26 cellular contexts compared by ENCODE assay signal in genomic region chr6:93013054-93013453, GRCh38.
DNase-seq lines count a peak whose midpoint lies in the region; ATAC-seq, FAIRE-seq and TF ChIP-seq lines count a peak whose summit lies in the region.
"Had no signal": no experiment of that assay in that cellular context is flagged by ENCODE, and none has a peak within 500 bp of the region (broad histone marks: within the 10 kb centered on the region; RNA-seq: fewer than 3 reads in every experiment).

No MANE protein-coding gene starts in this region.

- intact Hi-C loops in IMR-90 (cut with micrococcal nuclease) (no loop called here), K562 (cut with micrococcal nuclease) (no loop called here), lower lobe of right lung (cut with DNase I) (no loop called here)

- H3K4ac ChIP-seq in IMR-90 (ENCODE audit: low read depth, low read length): no peak overlapping the region

- no peak overlapping the region for H4K91ac ChIP-seq in IMR-90 (ENCODE audit: insufficient read depth, low read depth, low read length)

- no peak overlapping the region for H2BK120ac ChIP-seq in IMR-90 (ENCODE audit: low read depth, low read length)

- H2AK5ac ChIP-seq in IMR-90 (ENCODE audit: low read depth, low read length): no peak overlapping the region

- DNase-seq in A549 (ENCODE audit: low read depth in 1 of 2, low spot score in 1 of 2): no peak
- no peak for DNase-seq in IMR-90
- no peak for DNase-seq in K562 (ENCODE audit: extremely low read depth in 1 of 4, low spot score in 3 of 4)
- DNase-seq in lower lobe of right lung: no peak
- DNase-seq: 8988T; AML-193; Caco-2; Calu3; CD4-positive, alpha-beta T cell; CD8-positive, alpha-beta T cell; DMS153; DMS53; DMS79; DND-41; EL; GDM1 had no signal

- in situ Hi-C loops in IMR-90 (cut with MboI; ENCODE audit: low sequenced_read_pairs): no loop called here
- in situ Hi-C loops in K562 (cut with MboI): no loop called here

- H3K79me1 ChIP-seq in IMR-90 (ENCODE audit: low read depth in 1 of 2, low read length in 2 of 2): no peaks in the 10 kb centered on the region

- H2AFZ ChIP-seq in IMR-90 (replicated peaks; ENCODE audit: low read length, poor library complexity): no peak overlapping the region
- H2AFZ ChIP-seq in K562 (ENCODE audit: low read depth, low read length): no peak overlapping the region
- peak overlapping the region; percentile 48 for H2AFZ ChIP-seq in parathyroid adenoma

- no peak overlapping the region for H3K4me3 ChIP-seq in A549
- no peak overlapping the region for H3K4me3 ChIP-seq in IMR-90 (ENCODE audit: insufficient read depth, low read depth, low read length)
- H3K4me3 ChIP-seq in K562: no peak overlapping the region
- no peak overlapping the region for H3K4me3 ChIP-seq in parathyroid adenoma (ENCODE audit: low read depth, low read length)
- no peak overlapping the region for H3K4me3 ChIP-seq in lower lobe of right lung
- H3K4me3 ChIP-seq: BLaER1 treated with 17β-estradiol and CSF1 and Interleukin-3, amounts not matched to agents 10 nM and 100 nM; GM12878 had no signal

- H2BK20ac ChIP-seq in IMR-90 (ENCODE audit: low read depth, low read length): no peak overlapping the region

- no peak overlapping the region for H2AK9ac ChIP-seq in IMR-90 (replicated peaks; ENCODE audit: low read depth, low read length, poor library complexity)

- H2BK5ac ChIP-seq in IMR-90 (ENCODE audit: low read depth, low read length, poor library complexity, severe bottlenecking): no peak overlapping the region

- CTCF ChIA-PET in A549 (lab: Yijun Ruan, JAX) (no interaction called here), IMR-90 (lab: Yijun Ruan, JAX) (no interaction called here), K562 (lab: Yijun Ruan, JAX; ENCODE audit: low intra/inter-chr PET ratio) (no interaction called here)

- no peaks in the 10 kb centered on the region for H4K20me1 ChIP-seq in IMR-90 (ENCODE audit: insufficient read depth, low read length)
- H4K20me1 ChIP-seq in K562 (replicated peaks; ENCODE audit: control insufficient read depth, insufficient read depth, low read length): no peaks in the 10 kb centered on the region
- H4K20me1 ChIP-seq: BLaER1 treated with 17β-estradiol and CSF1 and Interleukin-3, amounts not matched to agents 10 nM and 100 nM had no signal

- BruUV-seq in IMR-90 (replicated peaks; lab: Mats Ljungman, UMichigan) (no TSS peak), K562 (replicated peaks; lab: Mats Ljungman, UMichigan) (no TSS peak)

- no peak overlapping the region for H4K8ac ChIP-seq in IMR-90 (ENCODE audit: low read depth in 2 of 2, low read length in 2 of 2)

- no peak overlapping the region for H4K5ac ChIP-seq in IMR-90 (ENCODE audit: low read depth, low read length)

- H3K9me3 ChIP-seq in A549 (no peaks in the 10 kb centered on the region), IMR-90 (ENCODE audit: control insufficient read depth, insufficient read depth, low read length) (0 out of 2 replicates have a peak, but pooled peaks cover 3% of the 10 kb centered on the region), K562 (replicated peaks; ENCODE audit: control insufficient read depth, insufficient read depth, low read depth, low read length) (no peaks in the 10 kb centered on the region), parathyroid adenoma (ENCODE audit: control insufficient read depth, low read length) (no peaks in the 10 kb centered on the region), lower lobe of right lung (no peaks in the 10 kb centered on the region)
- H3K9me3 ChIP-seq: BLaER1 treated with 17β-estradiol and CSF1 and Interleukin-3, amounts not matched to agents 10 nM and 100 nM; Caco-2 had no signal

- WGBS in A549 (ENCODE audit: missing lambda C conversion rate): 3% methylated on average over 2 of the region's 2 CpGs
- WGBS in IMR-90 (ENCODE audit: extremely low coverage in 2 of 2, insufficient read length in 1 of 2), 2 experiments: no CpG with 5 or more reads among the region's 2 CpGs
- WGBS in K562 (ENCODE audit: insufficient coverage, low coverage, missing lambda C conversion rate): 0% methylated on average over 2 of the region's 2 CpGs

- H3K4me2 ChIP-seq in A549 (no peak overlapping the region), IMR-90 (ENCODE audit: low read depth, low read length) (no peak overlapping the region), K562 (ENCODE audit: insufficient read depth, low read length) (no peak overlapping the region), parathyroid adenoma (ENCODE audit: low read length) (no peak overlapping the region)
- H3K4me2 ChIP-seq: BLaER1 treated with 17β-estradiol and CSF1 and Interleukin-3, amounts not matched to agents 10 nM and 100 nM had no signal

- TF ChIP-seq CTCF in A549 (IDR thresholded peaks at IDR 0.05) (no peak), IMR-90 (conservative IDR thresholded peaks at IDR 0.05; ENCODE audit: low read depth, low read length) (no peak), K562 (IDR thresholded peaks at IDR 0.05 in 2 of 3, conservative IDR thresholded peaks at IDR 0.05 in 1 of 3; ENCODE audit: insufficient read depth in 2 of 3, low read depth in 1 of 3, low read length in 3 of 3) (no peak), parathyroid adenoma (IDR thresholded peaks at IDR 0.05) (no peak), lower lobe of right lung (IDR thresholded peaks at IDR 0.05) (no peak)

- H3K36me3 ChIP-seq in IMR-90 (ENCODE audit: control insufficient read depth, insufficient read depth, low read length): no peaks in the 10 kb centered on the region
- no peaks in the 10 kb centered on the region for H3K36me3 ChIP-seq in K562 (ENCODE audit: control insufficient read depth, insufficient read depth, low read length)
- H3K36me3 ChIP-seq in parathyroid adenoma (ENCODE audit: control insufficient read depth, insufficient read depth, low read length): no peaks in the 10 kb centered on the region
- H3K36me3 ChIP-seq in lower lobe of right lung: no peaks in the 10 kb centered on the region
- H3K36me3 ChIP-seq: BLaER1 treated with 17β-estradiol and CSF1 and Interleukin-3, amounts not matched to agents 10 nM and 100 nM had no signal

- H3K9ac ChIP-seq in IMR-90 (ENCODE audit: low read depth, low read length): no peak overlapping the region
- no peak overlapping the region for H3K9ac ChIP-seq in K562 (ENCODE audit: insufficient read depth in 1 of 2, low read depth in 2 of 2, low read length in 2 of 2)
- H3K9ac ChIP-seq in parathyroid adenoma: no peak overlapping the region
- H3K9ac ChIP-seq: BLaER1 treated with 17β-estradiol and CSF1 and Interleukin-3, amounts not matched to agents 10 nM and 100 nM had no signal

- H3K27me3 ChIP-seq in IMR-90 (ENCODE audit: control insufficient read depth, insufficient read depth, low read length) (no peaks in the 10 kb centered on the region), K562 (ENCODE audit: control insufficient read depth in 2 of 2, insufficient read depth in 2 of 2, low read length in 2 of 2) (no peaks in the 10 kb centered on the region), parathyroid adenoma (ENCODE audit: control insufficient read depth, insufficient read depth, low read length) (no peaks in the 10 kb centered on the region), lower lobe of right lung (ENCODE audit: low read depth) (no peaks in the 10 kb centered on the region)
- H3K27me3 ChIP-seq: BLaER1 treated with 17β-estradiol and CSF1 and Interleukin-3, amounts not matched to agents 10 nM and 100 nM had no signal

- no peak overlapping the region for H3K23ac ChIP-seq in IMR-90 (ENCODE audit: low read depth, low read length)

- H3K4me1 ChIP-seq in A549 (no peaks in the 10 kb centered on the region), IMR-90 (ENCODE audit: control insufficient read depth, insufficient read depth, low read length) (no peaks in the 10 kb centered on the region), K562 (replicated peaks in 1 of 2; ENCODE audit: control insufficient read depth in 2 of 2, insufficient read depth in 2 of 2, low read length in 2 of 2) (no peaks in the 10 kb centered on the region), parathyroid adenoma (peaks cover 10% of the 10 kb centered on the region), lower lobe of right lung (no peaks in the 10 kb centered on the region)
- H3K4me1 ChIP-seq: BLaER1 treated with 17β-estradiol and CSF1 and Interleukin-3, amounts not matched to agents 10 nM and 100 nM; Caco-2 had no signal

- H3K56ac ChIP-seq in IMR-90 (ENCODE audit: extremely low read depth, insufficient read depth, low read length): no peak overlapping the region

- TF ChIP-seq POLR2A in A549 (IDR thresholded peaks at IDR 0.05; ENCODE audit: low read length): no peak
- no peak for TF ChIP-seq POLR2A in IMR-90 (IDR thresholded peaks at IDR 0.05; ENCODE audit: low read depth, low read length)
- no peak for TF ChIP-seq POLR2A in K562 (conservative IDR thresholded peaks at IDR 0.05)

- no peak for FAIRE-seq in A549 (lab: Jason Lieb, UNC)
- FAIRE-seq in K562 (lab: Jason Lieb, UNC): no peak
- FAIRE-seq: A204.1, D721Med, GM12878, GM12892, GM18507 had no signal

- TF ChIP-seq RAD21 in A549 (conservative IDR thresholded peaks at IDR 0.05 in 1 of 2, IDR thresholded peaks at IDR 0.05 in 1 of 2): no peak
- no peak for TF ChIP-seq RAD21 in IMR-90 (IDR thresholded peaks at IDR 0.05; ENCODE audit: low read length)
- TF ChIP-seq RAD21 in K562 (CRISPR knock-in tag; conservative IDR thresholded peaks at IDR 0.05 in 1 of 2, IDR thresholded peaks at IDR 0.05 in 1 of 2): no peak

- no peak overlapping the region for H2BK15ac ChIP-seq in IMR-90 (ENCODE audit: low read depth, low read length)

- H3K79me2 ChIP-seq in K562 (ENCODE audit: control insufficient read depth, insufficient read depth, low read length) (no peaks in the 10 kb centered on the region), parathyroid adenoma (no peaks in the 10 kb centered on the region)

- H3K9me1 ChIP-seq in IMR-90 (ENCODE audit: insufficient read depth, low read length) (no peaks in the 10 kb centered on the region), K562 (ENCODE audit: control insufficient read depth, insufficient read depth, low read length) (no peaks in the 10 kb centered on the region)

- H3K14ac ChIP-seq in IMR-90 (replicated peaks; ENCODE audit: low read depth, low read length): no peak overlapping the region

- dilution Hi-C loops in IMR-90 (cut with HindIII; ENCODE audit: low sequenced_read_pairs, unreplicated experiment): no loop called here

- no peak for TF ChIP-seq EP300 in A549 (IDR thresholded peaks at IDR 0.05)
- no peak for TF ChIP-seq EP300 in K562 (IDR thresholded peaks at IDR 0.05; ENCODE audit: low read length)

- no peak overlapping the region for H3K18ac ChIP-seq in IMR-90 (ENCODE audit: low read depth, low read length)

- POLR2A ChIA-PET in A549 (lab: Yijun Ruan, JAX): no interaction called here
- POLR2A ChIA-PET in IMR-90 (lab: Charles Lee; ENCODE audit: unreplicated experiment): no interaction called here
- POLR2A ChIA-PET in K562 (lab: Yijun Ruan, JAX): no interaction called here

- ATAC-seq in A549: no peak
- no peak for ATAC-seq in IMR-90 (ENCODE audit: low read depth)
- no peak for ATAC-seq in K562
- ATAC-seq in GM21367 (IDR thresholded peaks at IDR 0.05; ENCODE audit: unreplicated experiment): no peak
- ATAC-seq in HG02884 (IDR thresholded peaks at IDR 0.05; ENCODE audit: unreplicated experiment): no peak
- no peak for ATAC-seq in lower lobe of right lung
- ATAC-seq: CD8-positive, alpha-beta T cell; GM12878 had no signal

- no peak overlapping the region for H3K27ac ChIP-seq in A549
- no peak overlapping the region for H3K27ac ChIP-seq in IMR-90 (ENCODE audit: insufficient read depth, low read length)
- H3K27ac ChIP-seq in K562 (ENCODE audit: extremely low read depth, low read depth, low read length): no peak overlapping the region
- H3K27ac ChIP-seq in parathyroid adenoma: no peak overlapping the region
- H3K27ac ChIP-seq in lower lobe of right lung: no peak overlapping the region
- H3K27ac ChIP-seq: BLaER1 treated with 17β-estradiol and CSF1 and Interleukin-3, amounts not matched to agents 10 nM and 100 nM; C4-2B had no signal

Comparison
In these comparisons a context has a peak if more than half of its experiments do, and no peak if none do; other contexts are left out.
1. Of the 35 proteins assayed by ChIP-seq in both K562 and A549: peak only in K562: none; only in A549: none; in both: MAFK; in neither: 34.